23 cellular contexts compared by ENCODE assay signal in the genomic region with DNA sequence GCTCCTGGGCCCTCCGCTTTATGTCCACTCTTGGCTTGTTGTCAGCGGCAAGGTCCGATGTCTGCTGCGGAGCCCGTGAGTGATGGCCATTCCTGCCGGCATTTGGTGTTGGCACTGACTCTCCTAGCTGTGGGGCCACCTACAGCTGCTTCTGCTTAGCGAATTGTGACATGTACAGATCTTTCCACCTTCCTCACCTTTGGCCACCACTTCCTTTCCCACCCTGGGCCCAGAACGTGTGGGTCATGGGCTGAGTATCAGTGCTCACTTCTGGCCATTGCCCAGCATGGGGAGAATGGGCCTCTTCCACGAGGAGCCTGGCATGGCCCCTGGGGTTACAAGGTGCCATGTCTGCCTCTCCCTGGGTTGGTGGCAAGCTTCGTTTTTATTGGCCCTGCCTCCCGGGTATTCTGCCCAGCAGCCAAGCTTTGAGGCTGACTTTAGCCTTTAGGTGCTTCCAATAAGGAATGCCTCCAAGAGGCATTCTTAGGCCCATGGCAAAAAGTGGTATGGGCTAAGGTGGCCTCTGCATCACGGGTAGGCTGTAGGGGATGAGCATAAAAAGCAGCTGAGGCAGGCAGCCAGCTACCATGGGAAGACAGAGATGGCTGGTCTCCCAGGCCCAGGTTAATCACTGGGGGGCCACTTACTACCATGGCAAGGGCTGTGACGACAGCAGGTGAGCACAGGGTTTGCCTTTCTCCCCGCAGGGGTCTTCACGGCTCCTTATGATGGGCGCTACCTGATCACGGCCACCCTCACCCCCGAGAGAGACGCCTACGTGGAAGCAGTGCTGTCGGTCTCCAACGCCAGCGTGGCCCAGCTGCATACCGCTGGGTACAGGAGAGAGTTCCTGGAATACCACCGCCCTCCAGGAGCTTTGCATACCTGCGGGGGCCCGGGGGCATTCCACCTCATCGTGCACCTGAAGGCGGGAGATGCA.
DNase-seq lines count a peak whose midpoint lies in the region; ATAC-seq, FAIRE-seq and TF ChIP-seq lines count a peak whose summit lies in the region.
"Had no signal": no experiment of that assay in that cellular context is flagged by ENCODE, and none has a peak within 500 bp of the region (broad histone marks: within the 10 kb centered on the region; RNA-seq: fewer than 3 reads in every experiment).

No MANE protein-coding gene starts in this region.

- no TSS peak for BruUV-seq in HepG2 (replicated peaks; lab: Mats Ljungman, UMichigan)

- POLR2A ChIA-PET in activated CD4-positive, alpha-beta memory T cell treated with anti-CD3 and anti-CD28 coated beads for 36 hours (lab: Charles Lee), result interaction anchor here (0.6 to 1.0 kb wide), 2 partner anchors 11 to 63 kb away, joined by 4 to 5 read pairs; no protein-coding TSS in a partner anchor
- POLR2A ChIA-PET in HepG2 (lab: Yijun Ruan, JAX), result interaction anchor here (1.9 kb wide), 1 partner anchor 335 kb away, joined by 5 read pairs; a partner anchor contains a TSS

- no peak for TF ChIP-seq EP300 in HepG2 (IDR thresholded peaks at IDR 0.05; ENCODE audit: low read depth in 2 of 2, low read length in 2 of 2)
- no peak for TF ChIP-seq EP300 in HepG2 (CRISPR knock-in tag; IDR thresholded peaks at IDR 0.05; ENCODE audit: borderline replicate concordance)

- TF ChIP-seq CTCF in HepG2 (CRISPR knock-in tag; IDR thresholded peaks at IDR 0.05), result no peak

- TF ChIP-seq RAD21 in HepG2 (CRISPR knock-in tag; IDR thresholded peaks at IDR 0.05), result no peak

- no peak overlapping the region for H3K4me3 Mint-ChIP-seq in activated CD4-positive, alpha-beta memory T cell treated with anti-CD3 and anti-CD28 coated beads for 36 hours
- H3K4me3 Mint-ChIP-seq: CD4-positive, alpha-beta T cell; memory B cell; WTC11 had no signal

- intact Hi-C loops in activated CD4-positive, alpha-beta memory T cell treated with anti-CD3 and anti-CD28 coated beads for 36 hours (cut with micrococcal nuclease), result no loop called here
- intact Hi-C loops in HepG2 (cut with micrococcal nuclease; ENCODE audit: unreplicated experiment), result no loop called here

- no peak overlapping the region for H3K4me2 ChIP-seq in HepG2 (ENCODE audit: low read depth, low read length)

- H3K36me3 Mint-ChIP-seq in activated naive CD4-positive, alpha-beta T cell treated with anti-CD3 and anti-CD28 coated beads, Interleukin-2, amount 50 U/mL, for 72 hours, result peaks cover 7 to 9% of the 10 kb centered on the region in 2 donors
- H3K36me3 Mint-ChIP-seq in activated CD4-positive, alpha-beta memory T cell treated with anti-CD3 and anti-CD28 coated beads for 36 hours, result peaks cover 34% of the 10 kb centered on the region

- no peak for DNase-seq in activated naive CD4-positive, alpha-beta T cell treated with anti-CD3 and anti-CD28 coated beads, Interleukin-2, amount 50 U/mL, for 72 hours (ENCODE audit: low spot score in 2 of 2)
- DNase-seq in activated naive CD4-positive, alpha-beta T cell treated with Interleukin-2 at 50 U/mL for 16 hours, result no peak
- DNase-seq in activated CD4-positive, alpha-beta memory T cell treated with anti-CD3 and anti-CD28 coated beads for 36 hours, result no peak
- DNase-seq in HepG2 (ENCODE audit: low spot score) (no peak), urothelium cell line (ENCODE audit: low spot score) (no peak), activated gamma-delta T cell treated with Interleukin-2 at 50 U/mL for 16 hours (no peak), NCI-H2081 (lab: John Stamatoyannopoulos, UW) (no peak)
- DNase-seq: amygdala; CD4-positive, alpha-beta T cell; DMS153; KG1; left cardiac atrium; NCI-H146; T1000; upper lobe of right lung had no signal

- 99% methylated on average over 23 of the region's 29 CpGs for WGBS in HepG2 (ENCODE audit: low lambda C conversion rate)

- CTCF ChIA-PET in activated CD4-positive, alpha-beta memory T cell treated with anti-CD3 and anti-CD28 coated beads for 36 hours (lab: Charles Lee), result interaction anchor here (1.4 to 2.6 kb wide), 3 partner anchors 73 to 239 kb away, joined by 4 to 11 read pairs (median 6); no protein-coding TSS in a partner anchor
- CTCF ChIA-PET in HepG2 (lab: Yijun Ruan, JAX; ENCODE audit: low intra/inter-chr PET ratio, low total read pairs), result no interaction called here

- TF ChIP-seq POLR2A in HepG2 (IDR thresholded peaks at IDR 0.05; ENCODE audit: insufficient read depth in 1 of 2, low read depth in 2 of 2, low read length in 2 of 2), result peak in 1 of 2 experiments; percentile 39; a peak in 1 of 4 replicates

- H4K20me1 ChIP-seq in HepG2 (ENCODE audit: insufficient read depth, low read length), result peaks cover 5% of the 10 kb centered on the region

- H2AFZ ChIP-seq in HepG2 (ENCODE audit: low read length), result no peak overlapping the region

- peak overlapping the region; percentile 68 to 85 for H3K27ac Mint-ChIP-seq in activated naive CD4-positive, alpha-beta T cell treated with anti-CD3 and anti-CD28 coated beads, Interleukin-2, amount 50 U/mL, for 72 hours
- peak overlapping the region; percentile 45 for H3K27ac Mint-ChIP-seq in activated CD4-positive, alpha-beta memory T cell treated with anti-CD3 and anti-CD28 coated beads for 36 hours
- H3K27ac Mint-ChIP-seq: activated T-helper 2 cell treated with anti-CD3 and anti-CD28 coated beads, Interferon-gamma antibody, Interleukin-2, Interleukin-4, amounts not matched to agents 10 μg/mL and 5 μg/mL and 100 μg/mL, durations not matched to agents 14 hours and 24 hours and 36 hours; CD4-positive, alpha-beta T cell had no signal

- no peak overlapping the region for H3K4me3 ChIP-seq in HepG2 (replicated peaks in 1 of 3; ENCODE audit: insufficient read depth in 1 of 3, low read depth in 2 of 3, low read length in 3 of 3)
- H3K4me3 ChIP-seq: ovary, upper lobe of right lung had no signal

- no peaks in the 10 kb centered on the region for H3K9me3 Mint-ChIP-seq in activated naive CD4-positive, alpha-beta T cell treated with anti-CD3 and anti-CD28 coated beads, Interleukin-2, amount 50 U/mL, for 72 hours
- H3K9me3 Mint-ChIP-seq in activated CD4-positive, alpha-beta memory T cell treated with anti-CD3 and anti-CD28 coated beads for 36 hours, result no peaks in the 10 kb centered on the region
- H3K9me3 Mint-ChIP-seq: activated T-helper 2 cell treated with anti-CD3 and anti-CD28 coated beads, Interferon-gamma antibody, Interleukin-2, Interleukin-4, amounts not matched to agents 10 μg/mL and 5 μg/mL and 100 μg/mL, durations not matched to agents 14 hours and 24 hours and 36 hours; CD4-positive, alpha-beta T cell; memory B cell; WTC11 had no signal

- no peaks in the 10 kb centered on the region for H3K9me3 ChIP-seq in HepG2 (ENCODE audit: low read length)
- H3K9me3 ChIP-seq: ovary, upper lobe of right lung had no signal

- ATAC-seq in activated naive CD4-positive, alpha-beta T cell treated with anti-CD3 and anti-CD28 coated beads, Interleukin-2, amount 50 U/mL, for 72 hours, result peak in 1 of 2 donors; percentile 1
- ATAC-seq in HepG2, result no peak; the same call in 2 of the 3 replicates
- ATAC-seq: left cardiac atrium, SK-N-SH treated with all-trans-retinoic acid at 6 μM for 48 hours, upper lobe of right lung, WTC11 had no signal

- no peak overlapping the region for H3K9ac ChIP-seq in HepG2 (ENCODE audit: insufficient read depth, low read depth, low read length)

- H3K36me3 ChIP-seq in HepG2 (replicated peaks in 1 of 2; ENCODE audit: control insufficient read depth in 1 of 2, insufficient read depth in 2 of 2, low read length in 2 of 2), result peaks cover 37 to 76% of the 10 kb centered on the region in 2 experiments
- H3K36me3 ChIP-seq: ovary had no signal

- peaks cover 25% of the 10 kb centered on the region for H3K4me1 ChIP-seq in HepG2 (ENCODE audit: insufficient read depth, low read length)

- H3K27me3 Mint-ChIP-seq in activated CD4-positive, alpha-beta memory T cell treated with anti-CD3 and anti-CD28 coated beads for 36 hours, result no peaks in the 10 kb centered on the region
- H3K27me3 Mint-ChIP-seq: CD4-positive, alpha-beta T cell; memory B cell had no signal

- no peaks in the 10 kb centered on the region for H3K27me3 ChIP-seq in HepG2 (ENCODE audit: control insufficient read depth in 1 of 2, insufficient read depth in 2 of 2, low read length in 2 of 2)
- H3K27me3 ChIP-seq: ovary, upper lobe of right lung had no signal

- H3K79me2 ChIP-seq in HepG2 (ENCODE audit: insufficient read depth, low read length), result peaks cover 2% of the 10 kb centered on the region

- in situ Hi-C loops in HepG2 (cut with HindIII; ENCODE audit: extremely low pct_ligation_motif_present, low pct_unique_long_range_greater_than_20kb), result no loop called here

- no peak overlapping the region for H3K27ac ChIP-seq in HepG2 (ENCODE audit: extremely low read length, insufficient read depth, low read length)
- H3K27ac ChIP-seq: upper lobe of right lung had no signal

- FAIRE-seq in HepG2 (lab: Jason Lieb, UNC), result no peak
- FAIRE-seq in urothelium cell line (lab: Jason Lieb, UNC), result peak; percentile 91
- FAIRE-seq: bronchial epithelial cell, G401.6, GM18507 had no signal

- peaks cover 15% of the 10 kb centered on the region for H3K4me1 Mint-ChIP-seq in activated CD4-positive, alpha-beta memory T cell treated with anti-CD3 and anti-CD28 coated beads for 36 hours (ENCODE audit: low read depth)

TF ChIP-seq in HepG2, 621 proteins besides CTCF, POLR2A, EP300 and RAD21 (continues in another document):
- TF ChIP-seq, protein P1, sequence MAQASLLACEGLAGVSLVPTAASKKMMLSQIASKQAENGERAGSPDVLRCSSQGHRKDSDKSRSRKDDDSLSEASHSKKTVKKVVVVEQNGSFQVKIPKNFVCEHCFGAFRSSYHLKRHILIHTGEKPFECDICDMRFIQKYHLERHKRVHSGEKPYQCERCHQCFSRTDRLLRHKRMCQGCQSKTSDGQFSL (CRISPR knock-in tag; IDR thresholded peaks at IDR 0.05), result no peak
- TF ChIP-seq POLR2G (IDR thresholded peaks at IDR 0.05; ENCODE audit: low read depth, low read length), result 0 out of 2 replicates have a peak, but pooled peaks have one; percentile 43
